In the genomic region with DNA sequence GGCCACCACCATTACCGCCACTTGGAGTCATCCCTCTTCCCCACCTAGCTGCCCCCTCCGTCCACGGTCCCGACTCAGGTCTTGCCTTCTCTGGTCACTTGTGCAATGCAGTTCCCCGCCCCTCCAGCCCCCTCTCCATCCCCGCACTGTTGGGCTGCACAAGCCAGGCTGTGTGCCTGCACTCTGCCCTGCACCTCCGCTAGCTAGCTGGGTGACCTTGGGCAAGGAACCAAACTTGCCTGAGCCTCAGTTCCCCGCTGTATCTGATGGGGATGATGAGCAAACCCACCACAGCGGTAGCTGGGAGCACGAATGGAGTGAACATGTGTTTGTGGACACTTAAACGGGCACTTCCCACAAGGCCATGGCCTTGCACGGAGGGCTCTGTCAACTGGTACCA, we compare ENCODE assay signal across 1 cellular context.
TF ChIP-seq lines count a peak whose summit lies in the region.

No MANE protein-coding gene starts in this region.

TF ChIP-seq in K562, 482 proteins besides CTCF, POLR2A, EP300 and RAD21:
- TF ChIP-seq, protein P1, sequence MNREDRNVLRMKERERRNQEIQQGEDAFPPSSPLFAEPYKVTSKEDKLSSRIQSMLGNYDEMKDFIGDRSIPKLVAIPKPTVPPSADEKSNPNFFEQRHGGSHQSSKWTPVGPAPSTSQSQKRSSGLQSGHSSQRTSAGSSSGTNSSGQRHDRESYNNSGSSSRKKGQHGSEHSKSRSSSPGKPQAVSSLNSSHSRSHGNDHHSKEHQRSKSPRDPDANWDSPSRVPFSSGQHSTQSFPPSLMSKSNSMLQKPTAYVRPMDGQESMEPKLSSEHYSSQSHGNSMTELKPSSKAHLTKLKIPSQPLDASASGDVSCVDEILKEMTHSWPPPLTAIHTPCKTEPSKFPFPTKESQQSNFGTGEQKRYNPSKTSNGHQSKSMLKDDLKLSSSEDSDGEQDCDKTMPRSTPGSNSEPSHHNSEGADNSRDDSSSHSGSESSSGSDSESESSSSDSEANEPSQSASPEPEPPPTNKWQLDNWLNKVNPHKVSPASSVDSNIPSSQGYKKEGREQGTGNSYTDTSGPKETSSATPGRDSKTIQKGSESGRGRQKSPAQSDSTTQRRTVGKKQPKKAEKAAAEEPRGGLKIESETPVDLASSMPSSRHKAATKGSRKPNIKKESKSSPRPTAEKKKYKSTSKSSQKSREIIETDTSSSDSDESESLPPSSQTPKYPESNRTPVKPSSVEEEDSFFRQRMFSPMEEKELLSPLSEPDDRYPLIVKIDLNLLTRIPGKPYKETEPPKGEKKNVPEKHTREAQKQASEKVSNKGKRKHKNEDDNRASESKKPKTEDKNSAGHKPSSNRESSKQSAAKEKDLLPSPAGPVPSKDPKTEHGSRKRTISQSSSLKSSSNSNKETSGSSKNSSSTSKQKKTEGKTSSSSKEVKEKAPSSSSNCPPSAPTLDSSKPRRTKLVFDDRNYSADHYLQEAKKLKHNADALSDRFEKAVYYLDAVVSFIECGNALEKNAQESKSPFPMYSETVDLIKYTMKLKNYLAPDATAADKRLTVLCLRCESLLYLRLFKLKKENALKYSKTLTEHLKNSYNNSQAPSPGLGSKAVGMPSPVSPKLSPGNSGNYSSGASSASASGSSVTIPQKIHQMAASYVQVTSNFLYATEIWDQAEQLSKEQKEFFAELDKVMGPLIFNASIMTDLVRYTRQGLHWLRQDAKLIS (CRISPR knock-in tag; IDR thresholded peaks at IDR 0.05): no peak
- TF ChIP-seq RBFOX2 (IDR thresholded peaks at IDR 0.05; ENCODE audit: low read depth, low read length) (0 out of 2 replicates have a peak, but pooled peaks have one; percentile 17), PHB2 (IDR thresholded peaks at IDR 0.05; ENCODE audit: low read depth) (no peak), POLR2G (IDR thresholded peaks at IDR 0.05; ENCODE audit: low read depth, low read length) (0 out of 2 replicates have a peak, but pooled peaks have one; percentile 12), ARID2 (IDR thresholded peaks at IDR 0.05) (no peak)
